In genomic region chr9:79611091-79611614, GRCh38 we compare ENCODE assay signal across 8 cellular contexts.
DNase-seq lines count a peak whose midpoint lies in the region; ATAC-seq and TF ChIP-seq lines count a peak whose summit lies in the region.

No MANE protein-coding gene starts in this region.

- H3K27me3 Mint-ChIP-seq in activated naive CD8-positive, alpha-beta T cell treated with anti-CD3 and anti-CD28 coated beads, Interleukin-2, amount 50 U/mL, for 24 hours: no peaks in the 10 kb centered on the region
- no peaks in the 10 kb centered on the region for H3K27me3 Mint-ChIP-seq in nephron (ENCODE audit: low read depth)

- peaks cover 12% of the 10 kb centered on the region for H3K9me3 Mint-ChIP-seq in activated naive CD8-positive, alpha-beta T cell treated with anti-CD3 and anti-CD28 coated beads, Interleukin-2, amount 50 U/mL, for 24 hours
- H3K9me3 Mint-ChIP-seq in nephron: peaks cover 7% of the 10 kb centered on the region

- ATAC-seq in GM19397 (IDR thresholded peaks at IDR 0.05; ENCODE audit: unreplicated experiment) (peak; percentile 61), HG03469 (IDR thresholded peaks at IDR 0.05; ENCODE audit: unreplicated experiment) (peak; percentile 96)
- ATAC-seq in activated naive CD8-positive, alpha-beta T cell treated with anti-CD3 and anti-CD28 coated beads, Interleukin-2, amount 50 U/mL, for 24 hours: peak; percentile 43

- H3K27ac Mint-ChIP-seq in activated naive CD8-positive, alpha-beta T cell treated with anti-CD3 and anti-CD28 coated beads, Interleukin-2, amount 50 U/mL, for 24 hours: no peak overlapping the region
- peak overlapping the region; percentile 16 to 86 (median 22) for H3K27ac Mint-ChIP-seq in nephron

- peaks cover 71% of the 10 kb centered on the region for H3K4me1 Mint-ChIP-seq in activated naive CD8-positive, alpha-beta T cell treated with anti-CD3 and anti-CD28 coated beads, Interleukin-2, amount 50 U/mL, for 24 hours
- H3K4me1 Mint-ChIP-seq in nephron: peaks cover 33% of the 10 kb centered on the region

- no peak for TF ChIP-seq CTCF in nephron (IDR thresholded peaks at IDR 0.05; ENCODE audit: unreplicated experiment in 3 of 3)

- DNase-seq in ACHN (peak; percentile 91), NK-92 (lab: John Stamatoyannopoulos, UW; ENCODE audit: unreplicated experiment) (no peak), activated gamma-delta T cell treated with Interleukin-2 at 50 U/mL for 16 hours (no peak), NCI-H345 (lab: John Stamatoyannopoulos, UW) (no peak)
- DNase-seq in activated naive CD8-positive, alpha-beta T cell treated with anti-CD3 and anti-CD28 coated beads, Interleukin-2, amount 50 U/mL, for 24 hours: no peak

- H3K36me3 Mint-ChIP-seq in activated naive CD8-positive, alpha-beta T cell treated with anti-CD3 and anti-CD28 coated beads, Interleukin-2, amount 50 U/mL, for 24 hours (ENCODE audit: low read depth): peaks cover 19% of the 10 kb centered on the region
- peaks cover 31% of the 10 kb centered on the region for H3K36me3 Mint-ChIP-seq in nephron (ENCODE audit: low read depth)

- no peak overlapping the region for H3K4me3 Mint-ChIP-seq in activated naive CD8-positive, alpha-beta T cell treated with anti-CD3 and anti-CD28 coated beads, Interleukin-2, amount 50 U/mL, for 24 hours
- H3K4me3 Mint-ChIP-seq in nephron: no peak overlapping the region

- in situ Hi-C loops in ACHN (cut with HindIII; ENCODE audit: low pct_ligation_motif_present, low pct_unique_long_range_greater_than_20kb, low sequenced_read_pairs): no loop called here

Comparison
In these comparisons a context has a peak if more than half of its experiments do, and no peak if none do; other contexts are left out.
1. ATAC-seq: peak in every context shown above with its lines; median percentile 96 in HG03469; 61 in GM19397; 43 in activated naive CD8-positive, alpha-beta T cell treated with anti-CD3 and anti-CD28 coated beads, Interleukin-2, amount 50 U/mL, for 24 hours.